In the genomic region with DNA sequence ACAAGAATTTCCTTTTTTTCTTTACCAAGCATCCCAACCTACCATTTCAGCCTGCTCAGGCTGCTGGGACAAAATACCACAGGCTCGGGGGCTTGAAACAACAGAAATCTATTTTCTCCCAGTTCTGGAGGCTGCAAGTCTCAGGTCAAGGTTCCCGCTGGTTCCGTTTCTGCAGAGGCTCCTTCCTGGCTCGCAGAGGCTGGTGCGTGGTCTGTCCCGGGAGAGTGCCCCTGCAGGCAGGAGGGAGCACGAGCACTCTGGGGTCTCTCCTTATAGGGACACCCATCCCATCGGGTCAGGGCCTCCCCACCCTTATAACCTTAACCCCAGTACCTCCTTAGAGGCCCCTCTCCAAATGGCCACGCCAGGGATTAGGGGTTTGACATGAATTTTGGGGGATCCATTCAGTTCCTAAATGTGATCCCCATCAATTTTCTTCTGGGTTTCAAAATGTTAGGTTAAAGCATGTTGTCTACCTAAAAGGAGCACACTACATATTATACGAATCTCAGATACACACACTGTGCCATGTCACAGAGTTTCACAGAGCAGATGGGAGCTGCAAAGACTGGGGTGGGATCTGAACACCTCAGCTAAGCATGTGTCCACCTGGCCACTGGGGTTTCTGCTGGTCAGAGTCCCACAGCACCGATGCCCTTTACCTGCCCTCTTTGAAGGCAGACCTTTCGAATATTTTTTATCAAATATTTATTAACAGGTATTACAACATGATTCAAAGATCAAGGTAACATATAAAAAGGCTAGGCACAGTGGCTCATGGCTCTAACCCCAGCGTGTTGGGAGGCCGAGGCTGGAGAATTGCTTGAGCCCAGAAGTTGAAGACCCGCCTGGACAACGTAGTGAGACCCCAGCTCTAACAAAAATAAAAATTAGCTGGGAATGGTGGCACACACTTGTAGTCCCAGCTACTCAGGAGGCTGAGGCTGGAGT, we compare ENCODE assay signal across 8 cellular contexts. TPM values are rescaled to one million over a fixed set of nuclear protein-coding genes. Genes with fewer than 3 reads are reported as not detected.
A peak's percentile ranks its signal among the peaks of the same experiment; 100 is the strongest.
DNase-seq lines count a peak whose midpoint lies in the region; ATAC-seq, FAIRE-seq and TF ChIP-seq lines count a peak whose summit lies in the region.

No MANE protein-coding gene starts in this region.

- no peaks in the 10 kb centered on the region for H3K27me3 ChIP-seq in aorta (ENCODE audit: control insufficient read depth in 1 of 2, insufficient read depth in 2 of 2, low read length in 1 of 2)

- peak overlapping the region; percentile 97 to 98 for H3K27ac ChIP-seq in aorta (ENCODE audit: low read depth in 1 of 2, low read length in 2 of 2)

- no peaks in the 10 kb centered on the region for H3K9me3 ChIP-seq in aorta (ENCODE audit: control insufficient read depth, low read length)

- FAIRE-seq in RCC 7860 (lab: Jason Lieb, UNC): no peak

- no peaks in the 10 kb centered on the region for H3K4me1 ChIP-seq in aorta (ENCODE audit: control insufficient read depth in 1 of 2, insufficient read depth in 2 of 2, low read length in 2 of 2)

- peak; percentile 28 for TF ChIP-seq CTCF in mesothelial cell of epicardium (IDR thresholded peaks at IDR 0.05; ENCODE audit: unreplicated experiment)
- no peak for TF ChIP-seq CTCF in GM10266 (IDR thresholded peaks at IDR 0.05; ENCODE audit: control insufficient read depth, insufficient read depth, low read depth, missing control alignments)

- peaks cover 17% of the 10 kb centered on the region for H3K4me1 Mint-ChIP-seq in dendritic cell treated with granulocyte-macrophage colony-stimulating factor and Interleukin-4, amounts not matched to agents 40 ng/mL and 50 ng/mL, for 4 days (ENCODE audit: low read depth)
- H3K4me1 Mint-ChIP-seq in mesothelial cell of epicardium: peaks cover 19% of the 10 kb centered on the region

- H3K4me3 ChIP-seq in aorta (ENCODE audit: low read length in 2 of 2): peak overlapping the region; percentile 8 to 35

- H3K27ac Mint-ChIP-seq in dendritic cell treated with granulocyte-macrophage colony-stimulating factor and Interleukin-4, amounts not matched to agents 40 ng/mL and 50 ng/mL, for 4 days: peak overlapping the region; percentile 87
- peak overlapping the region; percentile 100 for H3K27ac Mint-ChIP-seq in mesothelial cell of epicardium

- no peaks in the 10 kb centered on the region for H3K9me3 Mint-ChIP-seq in dendritic cell treated with granulocyte-macrophage colony-stimulating factor and Interleukin-4, amounts not matched to agents 40 ng/mL and 50 ng/mL, for 4 days
- no peaks in the 10 kb centered on the region for H3K9me3 Mint-ChIP-seq in mesothelial cell of epicardium

- no peaks in the 10 kb centered on the region for H3K36me3 ChIP-seq in aorta (ENCODE audit: control insufficient read depth in 1 of 2, insufficient read depth in 2 of 2, low read length in 1 of 2)

- intact Hi-C loops in dendritic cell treated with granulocyte-macrophage colony-stimulating factor and Interleukin-4, amounts not matched to agents 40 ng/mL and 50 ng/mL, for 4 days (cut with micrococcal nuclease): no loop called here
- intact Hi-C loops in aorta (cut with DNase I): loop anchor here in 1 of 2 donors (1.0 to 5.0 kb wide), 3 partner anchors 18 to 45 kb away; a partner anchor contains a TSS

- peak; percentile 48 for ATAC-seq in GM21825 (IDR thresholded peaks at IDR 0.05; ENCODE audit: unreplicated experiment)
- peak; percentile 78 for ATAC-seq in aorta (ENCODE audit: low FRiP score)

- WGBS in aorta, 2 donors: 47 to 48% methylated on average over 16 of the region's 16 CpGs

- peak overlapping the region; percentile 69 for H3K4me3 Mint-ChIP-seq in dendritic cell treated with granulocyte-macrophage colony-stimulating factor and Interleukin-4, amounts not matched to agents 40 ng/mL and 50 ng/mL, for 4 days
- peak overlapping the region; percentile 81 for H3K4me3 Mint-ChIP-seq in mesothelial cell of epicardium

- peaks cover 34% of the 10 kb centered on the region for H3K36me3 Mint-ChIP-seq in dendritic cell treated with granulocyte-macrophage colony-stimulating factor and Interleukin-4, amounts not matched to agents 40 ng/mL and 50 ng/mL, for 4 days (ENCODE audit: low read depth)
- peaks cover 11% of the 10 kb centered on the region for H3K36me3 Mint-ChIP-seq in mesothelial cell of epicardium

- DNase-seq in AG20443 (ENCODE audit: low spot score): peak; percentile 74
- DNase-seq in RCC 7860 (ENCODE audit: low spot score): peak; percentile 61
- peak in 1 of 2 experiments; percentile 56 for DNase-seq in mesothelial cell of epicardium (ENCODE audit: low spot score in 2 of 2, unreplicated experiment in 2 of 2)
- peak; percentile 79 to 80 for DNase-seq in aorta
- DNase-seq in GM10266 (ENCODE audit: extremely low spot score): no peak
- DNase-seq in NCI-H1436 treated with DMSO at 0.1 percent for 48 hours (lab: John Stamatoyannopoulos, UW): no peak

- no peaks in the 10 kb centered on the region for H3K27me3 Mint-ChIP-seq in dendritic cell treated with granulocyte-macrophage colony-stimulating factor and Interleukin-4, amounts not matched to agents 40 ng/mL and 50 ng/mL, for 4 days
- H3K27me3 Mint-ChIP-seq in mesothelial cell of epicardium (ENCODE audit: low read depth): no peaks in the 10 kb centered on the region

RNA-seq across cellular contexts. Expression of a gene that starts 17.6 kb away (rescaled TPM):
- total RNA-seq in mesothelial cell of epicardium: 16.6 to 18.7 TPM (median 17.6 TPM) in 3 replicates
- 10 to 100 TPM; 63.7 to 70.7 TPM for total RNA-seq in aorta
- polyA plus RNA-seq in aorta: 100 to 1,000 TPM; 158 to 206 TPM

RNA-seq across cellular contexts. Expression of a gene that starts 21.2 kb away (rescaled TPM):
- total RNA-seq in mesothelial cell of epicardium (21.1 to 24.3 TPM (median 22.5 TPM) in 3 replicates), aorta (10 to 100 TPM; 19.9 to 20.1 TPM)
- polyA plus RNA-seq in aorta: 10 to 100 TPM; 11.0 to 19.5 TPM

RNA-seq across cellular contexts. Expression of a gene that starts 38.1 kb away (rescaled TPM):
- total RNA-seq in mesothelial cell of epicardium (1,528 to 1,604 TPM (median 1,590 TPM) in 3 replicates), aorta (100 to 1,000 TPM; 840 to 917 TPM)
- 1,000 to 10,000 TPM; 1,928 to 3,519 TPM for polyA plus RNA-seq in aorta

RNA-seq across cellular contexts. Expression of a gene that starts 58.0 kb away (rescaled TPM):
- 9.8 to 10.8 TPM (median 10.1 TPM) in 3 replicates for total RNA-seq in mesothelial cell of epicardium
- total RNA-seq in aorta: 1 to 10 TPM; 1.4 to 1.7 TPM
- 10 to 100 TPM; 31.3 to 33.2 TPM for polyA plus RNA-seq in aorta

Comparison
In these comparisons a context has a peak if more than half of its experiments do, and no peak if none do; other contexts are left out.
1. DNase-seq: peak in AG20443 (single experiment), RCC 7860 (single experiment) and aorta (2 of 2); none in GM10266 (single experiment) and NCI-H1436 treated with DMSO at 0.1 percent for 48 hours (single experiment).